9 cellular contexts compared by ENCODE assay signal in genomic region chr1:203504400-203505250, GRCh38. TPM values are rescaled to one million over a fixed set of nuclear protein-coding genes. Genes with fewer than 3 reads are reported as not detected.
DNase-seq lines count a peak whose midpoint lies in the region; ATAC-seq, FAIRE-seq and TF ChIP-seq lines count a peak whose summit lies in the region.
"Had no signal": no experiment of that assay in that cellular context is flagged by ENCODE, and none has a peak within 500 bp of the region (broad histone marks: within the 10 kb centered on the region; RNA-seq: fewer than 3 reads in every experiment).

No MANE protein-coding gene starts in this region.

- H4K20me1 ChIP-seq in GM23248 (ENCODE audit: insufficient read depth): no peaks in the 10 kb centered on the region

- 25% methylated on average over 12 of the region's 12 CpGs for WGBS in A549 (ENCODE audit: missing lambda C conversion rate)
- 28 to 30% methylated on average over 11 to 12 of the region's 12 CpGs for WGBS in GM23248 (ENCODE audit: low coverage in 1 of 2, low lambda C conversion rate in 2 of 2, missing lambda C conversion rate in 2 of 2), 2 experiments

- no peak overlapping the region for H3K4me3 ChIP-seq in A549
- no peak overlapping the region for H3K4me3 ChIP-seq in GM23248
- H3K4me3 ChIP-seq in bronchial epithelial cell (ENCODE audit: low read depth, low read length): no peak overlapping the region

- H3K4me1 ChIP-seq in A549 (peaks cover 22% of the 10 kb centered on the region), GM23248 (ENCODE audit: insufficient read depth) (peaks cover 16% of the 10 kb centered on the region; the same call in 1 of the 2 replicates)

- TF ChIP-seq POLR2A in A549 (IDR thresholded peaks at IDR 0.05; ENCODE audit: low read length): no peak

- H3K27ac ChIP-seq in A549 (peak overlapping the region in 1 of 2 experiments; percentile 24; a peak in 2 of 6 replicates), GM23248 (no peak overlapping the region)

- TF ChIP-seq RAD21 in A549 (conservative IDR thresholded peaks at IDR 0.05 in 1 of 2, IDR thresholded peaks at IDR 0.05 in 1 of 2): peak; percentile 87 to 98

- H3K4me2 ChIP-seq in A549: peak overlapping the region; percentile 28; the same call in 1 of the 3 replicates
- H3K4me2 ChIP-seq in GM23248 (ENCODE audit: unreplicated experiment): no peak overlapping the region

- no peaks in the 10 kb centered on the region for H3F3A ChIP-seq in GM23248 (ENCODE audit: insufficient read depth)

- no peaks in the 10 kb centered on the region for H3K9me3 Mint-ChIP-seq in activated B cell treated with CpG ODN at 0.5 μM for 24 hours

- H3K27ac Mint-ChIP-seq in activated B cell treated with CpG ODN at 0.5 μM for 24 hours: peak overlapping the region; percentile 10

- peak; percentile 87 to 94 for ATAC-seq in A549
- ATAC-seq in activated B cell treated with CpG ODN at 0.5 μM for 24 hours (ENCODE audit: low read depth): peak; percentile 57
- ATAC-seq in GM19455 (IDR thresholded peaks at IDR 0.05; ENCODE audit: unreplicated experiment): no peak

- H3K27me3 ChIP-seq in GM23248 (replicated peaks; ENCODE audit: insufficient read depth) (no peaks in the 10 kb centered on the region), bronchial epithelial cell (ENCODE audit: control insufficient read depth, insufficient read depth, low read length) (peaks cover 3% of the 10 kb centered on the region)

- TF ChIP-seq CTCF in A549 (IDR thresholded peaks at IDR 0.05): peak; percentile 89
- peak; percentile 83 for TF ChIP-seq CTCF in activated B cell treated with CpG ODN at 0.5 μM for 24 hours (IDR thresholded peaks at IDR 0.05)
- peak; percentile 67 for TF ChIP-seq CTCF in bronchial epithelial cell (IDR thresholded peaks at IDR 0.05; ENCODE audit: insufficient read depth, low read length, severe bottlenecking)

- POLR2A ChIA-PET in A549 (lab: Yijun Ruan, JAX): interaction anchor here (0.7 to 1.0 kb wide), 3 partner anchors 122 to 177 kb away, joined by 3 to 4 read pairs (median 3); partner anchors contain the start of gene ATP2B4
- POLR2A ChIA-PET in activated B cell treated with CpG ODN at 0.5 μM for 24 hours (lab: Charles Lee): no interaction called here

- DNase-seq in A549 (ENCODE audit: low read depth in 1 of 2, low spot score in 1 of 2): peak; percentile 75 to 90
- DNase-seq in GM23248: peak; percentile 88
- DNase-seq in NCI-H226: peak; percentile 62
- DNase-seq in activated B cell treated with CpG ODN at 0.5 μM for 24 hours: peak; percentile 45
- peak; percentile 68 for DNase-seq in bronchial epithelial cell (ENCODE audit: low read depth)
- peak; percentile 93 for DNase-seq in islet precursor cell
- peak; percentile 54 to 68 for DNase-seq in stimulated activated CD4-positive, alpha-beta T cell treated with anti-CD3 and anti-CD28 coated beads, Interleukin-15, amount 100 ng/mL, for 48 hours (ENCODE audit: low read depth in 2 of 2)

- H3K27me3 Mint-ChIP-seq in activated B cell treated with CpG ODN at 0.5 μM for 24 hours: peaks cover 12% of the 10 kb centered on the region

- no peaks in the 10 kb centered on the region for H3K79me2 ChIP-seq in GM23248 (ENCODE audit: insufficient read depth)

- TF ChIP-seq EP300 in A549 (IDR thresholded peaks at IDR 0.05): no peak

- H3K4me1 Mint-ChIP-seq in activated B cell treated with CpG ODN at 0.5 μM for 24 hours: peaks cover 2% of the 10 kb centered on the region

- no peaks in the 10 kb centered on the region for H3K36me3 Mint-ChIP-seq in activated B cell treated with CpG ODN at 0.5 μM for 24 hours (ENCODE audit: low read depth)

- peak overlapping the region; percentile 66 for H2AFZ ChIP-seq in GM23248

- no peaks in the 10 kb centered on the region for H3K36me3 ChIP-seq in GM23248 (ENCODE audit: low read depth)
- no peaks in the 10 kb centered on the region for H3K36me3 ChIP-seq in bronchial epithelial cell (ENCODE audit: control insufficient read depth, insufficient read depth, low read length)

- H3K4me3 Mint-ChIP-seq in activated B cell treated with CpG ODN at 0.5 μM for 24 hours: no peak overlapping the region

- H3K9me2 ChIP-seq in GM23248 (ENCODE audit: insufficient read depth): no peaks in the 10 kb centered on the region

- CTCF ChIA-PET in A549 (lab: Yijun Ruan, JAX) (interaction anchor here (0.5 to 10.9 kb wide), 76 partner anchors 9 to 635 kb away, joined by 3 to 343 read pairs (median 5); partner anchors contain the start of genes ATP2B4, FMOD, LAX1 and OPTC), activated B cell treated with CpG ODN at 0.5 μM for 24 hours (lab: Charles Lee) (interaction anchor here (0.8 to 8.5 kb wide), 14 partner anchors 9 to 273 kb away, joined by 3 to 160 read pairs (median 6); partner anchors contain the start of gene ATP2B4)

- intact Hi-C loops in activated B cell treated with CpG ODN at 0.5 μM for 24 hours (cut with micrococcal nuclease): loop anchor here (1.0 to 5.0 kb wide), 4 partner anchors 121 to 858 kb away; no protein-coding TSS in a partner anchor

- H3K9ac ChIP-seq in GM23248: no peak overlapping the region

- H3K9me3 ChIP-seq in A549 (no peaks in the 10 kb centered on the region), GM23248 (ENCODE audit: low read depth) (no peaks in the 10 kb centered on the region)

- in situ Hi-C loops in GM23248 (cut with MboI): no loop called here

- FAIRE-seq in A549 (lab: Jason Lieb, UNC) (no peak), bronchial epithelial cell (lab: Jason Lieb, UNC) (no peak)

TF ChIP-seq in A549, 52 proteins besides CTCF, POLR2A, EP300 and RAD21:
- TF ChIP-seq CHD4 (IDR thresholded peaks at IDR 0.05; ENCODE audit: borderline replicate concordance) (no peak), SMC3 (IDR thresholded peaks at IDR 0.05) (peak; percentile 99), CBX8 (IDR thresholded peaks at IDR 0.05) (no peak), HOXB5 (CRISPR knock-in tag; IDR thresholded peaks at IDR 0.05) (peak; percentile 43; the same call in 1 of the 2 replicates), FOSB (CRISPR knock-in tag; IDR thresholded peaks at IDR 0.05) (no peak)

RNA-seq across cellular contexts. Expression of gene OPTC, which starts 10.7 kb away (rescaled TPM):
- polyA plus RNA-seq in A549 (2011; rRNA removed) (not detected in 2 replicates), A549 (2017; fragmentation: RNase III; extraction: RNeasy Plus Mini Kit Qiagen cat#74134 plus additional on column Dnase treatment) (not detected in 3 replicates), GM23248 (2016; fragmentation: Nextera tagmentation; extraction: Ambion mirVana) (not detected in 2 replicates)
- not detected in 2 replicates for polyA plus RNA-seq in A549 (2012; cell fraction: cytosol; rRNA removed)
- polyA plus RNA-seq in A549 (2012; cell fraction: nucleus; rRNA removed): not detected in 2 replicates
- not detected in 2 replicates for polyA minus RNA-seq in A549 (2011; rRNA and poly(A)+ RNA removed)
- total RNA-seq in GM23248 (2014; rRNA removed; shearing (Covaris generic)): not detected in 2 replicates
- total RNA-seq in activated B cell treated with CpG ODN at 0.5 μM for 24 hours (not detected in 2 replicates), bronchial epithelial cell (not detected in 2 replicates)
- total RNA-seq: urinary bladder had no signal

RNA-seq across cellular contexts. Expression of gene PRELP, which starts 29.0 kb away (rescaled TPM):
- not detected in 2 replicates for polyA plus RNA-seq in A549 (2011; rRNA removed)
- polyA plus RNA-seq in A549 (2012; cell fraction: cytosol; rRNA removed): not detected in 2 replicates
- polyA plus RNA-seq in A549 (2012; cell fraction: nucleus; rRNA removed): 0.01 TPM in 1 of 2 replicates, not detected in the other
- polyA plus RNA-seq in A549 (2017; fragmentation: RNase III; extraction: RNeasy Plus Mini Kit Qiagen cat#74134 plus additional on column Dnase treatment): not detected in 3 replicates
- polyA minus RNA-seq in A549 (2011; rRNA and poly(A)+ RNA removed): not detected in 2 replicates
- total RNA-seq in GM23248 (2014; rRNA removed; shearing (Covaris generic)): under 0.01 and 0.32 TPM in 2 replicates
- polyA plus RNA-seq in GM23248 (2016; fragmentation: Nextera tagmentation; extraction: Ambion mirVana): 1.6 and 1.7 TPM in 2 replicates
- total RNA-seq in activated B cell treated with CpG ODN at 0.5 μM for 24 hours: not detected in 2 replicates
- not detected in 2 replicates for total RNA-seq in bronchial epithelial cell
